In genomic region chr19:55674841-55675660, GRCh38 we compare ENCODE assay signal across 8 cellular contexts. TPM values are rescaled to one million over a fixed set of nuclear protein-coding genes. Genes with fewer than 3 reads are reported as not detected.
DNase-seq lines count a peak whose midpoint lies in the region; ATAC-seq and TF ChIP-seq lines count a peak whose summit lies in the region.

EPN1 (plus strand) TSS chr19:55675226; CDS start chr19:55678628, 3,402 bp downstream.

- H4K12ac ChIP-seq in trophoblast cell (ENCODE audit: low read depth, low read length): peak within 1 kb of the TSS; percentile 93

- peak; percentile 86 for DNase-seq in NCI-H1436 treated with DMSO at 0.1 percent for 48 hours (lab: John Stamatoyannopoulos, UW)
- DNase-seq in T follicular helper cell (ENCODE audit: low read depth): peak; percentile 99
- DNase-seq in adipocyte (ENCODE audit: low read depth): peak; percentile 99
- DNase-seq in cardiac septum (ENCODE audit: low spot score): peak; percentile 98
- peak; percentile 98 for DNase-seq in trophoblast cell
- peak; percentile 89 for DNase-seq in tibial nerve (ENCODE audit: low spot score in 2 of 2)

- TF ChIP-seq POLR2A in tibial nerve (IDR thresholded peaks at IDR 0.05): peak in 1 of 2 donors; percentile 47

- H2BK5ac ChIP-seq in trophoblast cell (ENCODE audit: low read depth, low read length, poor library complexity): peak within 1 kb of the TSS; percentile 87

- peak; percentile 78 to 94 for TF ChIP-seq EP300 in tibial nerve (IDR thresholded peaks at IDR 0.05)

- peak within 1 kb of the TSS; percentile 60 for H2AK5ac ChIP-seq in trophoblast cell (ENCODE audit: low read length)

- H3K4ac ChIP-seq in trophoblast cell (ENCODE audit: low read depth, low read length): peak within 1 kb of the TSS; percentile 89

- peak within 1 kb of the TSS; percentile 88 for H2AFZ ChIP-seq in trophoblast cell (ENCODE audit: insufficient read depth, low read length, poor library complexity)

- H3K4me1 ChIP-seq in adipocyte (ENCODE audit: control insufficient read depth, insufficient read depth, low read length) (peaks cover 34% of the 10 kb centered on the region), trophoblast cell (ENCODE audit: control insufficient read depth in 1 of 2, insufficient read depth in 2 of 2, low read length in 2 of 2) (peaks cover 0 to 3% of the 10 kb centered on the region in 2 experiments), tibial nerve (peaks cover 0 to 70% (median 36%) of the 10 kb centered on the region in 4 donors)

- H3K27ac ChIP-seq in trophoblast cell (ENCODE audit: low read depth, low read length) (peak within 1 kb of the TSS; percentile 61), tibial nerve (peak within 1 kb of the TSS; percentile 22 to 94 (median 90))

- peak within 1 kb of the TSS; percentile 78 for H3K4me2 ChIP-seq in trophoblast cell (ENCODE audit: low read length)

- no peaks in the 10 kb centered on the region for H3K27me3 ChIP-seq in adipocyte (replicated peaks; ENCODE audit: control insufficient read depth, insufficient read depth, low read length)
- no peaks in the 10 kb centered on the region for H3K27me3 ChIP-seq in trophoblast cell (ENCODE audit: insufficient read depth, low read length)
- H3K27me3 ChIP-seq in tibial nerve: no peaks in the 10 kb centered on the region

- H3K4me3 ChIP-seq in GM12875 (ENCODE audit: low read depth, low read length): peak within 1 kb of the TSS; percentile 94
- H3K4me3 ChIP-seq in adipocyte (ENCODE audit: low read length): peak within 1 kb of the TSS; percentile 99
- H3K4me3 ChIP-seq in trophoblast cell (ENCODE audit: low read depth, low read length): peak within 1 kb of the TSS; percentile 98
- peak within 1 kb of the TSS; percentile 70 to 90 (median 80) for H3K4me3 ChIP-seq in tibial nerve

- H3K23ac ChIP-seq in trophoblast cell (ENCODE audit: low read length): peak within 1 kb of the TSS; percentile 55

- H3K79me1 ChIP-seq in trophoblast cell (ENCODE audit: low read length): peaks cover 4% of the 10 kb centered on the region

- H3K79me2 ChIP-seq in trophoblast cell (ENCODE audit: control insufficient read depth, insufficient read depth, low read length, poor library complexity): peaks cover 9% of the 10 kb centered on the region

- no CpG with 5 or more reads among the region's 101 CpGs for WGBS in trophoblast cell (ENCODE audit: extremely low coverage, insufficient coverage, insufficient read length)
- WGBS in tibial nerve, 2 donors: 0 to 1% methylated on average over 14 to 34 of the region's 101 CpGs

- TF ChIP-seq CTCF in GM12875 (IDR thresholded peaks at IDR 0.05; ENCODE audit: borderline replicate concordance, insufficient read depth, low read depth, low read length): no peak
- TF ChIP-seq CTCF in tibial nerve (IDR thresholded peaks at IDR 0.05): peak in 1 of 5 experiments; percentile 34

- H3K14ac ChIP-seq in trophoblast cell (ENCODE audit: low read length): peak within 1 kb of the TSS; percentile 95

- intact Hi-C loops in cardiac septum (cut with DNase I): no loop called here

- H3K9me3 ChIP-seq in adipocyte (ENCODE audit: control insufficient read depth, low read length) (no peaks in the 10 kb centered on the region), trophoblast cell (ENCODE audit: insufficient read depth, low read depth, low read length) (peaks cover 2% of the 10 kb centered on the region), tibial nerve (no peaks in the 10 kb centered on the region)

- H3K36me3 ChIP-seq in adipocyte (ENCODE audit: control insufficient read depth, insufficient read depth, low read length, severe bottlenecking) (peaks cover 33% of the 10 kb centered on the region), trophoblast cell (ENCODE audit: control insufficient read depth in 1 of 2, insufficient read depth in 2 of 2, low read length in 2 of 2) (peaks cover 45 to 56% of the 10 kb centered on the region in 2 experiments), tibial nerve (peaks cover 0 to 58% (median 32%) of the 10 kb centered on the region in 3 donors)

- peak; percentile 61 for ATAC-seq in HG02840 (IDR thresholded peaks at IDR 0.05; ENCODE audit: low FRiP score, unreplicated experiment)

- H2BK12ac ChIP-seq in trophoblast cell (ENCODE audit: low read length): no peak within 1 kb of the TSS

- peak within 1 kb of the TSS; percentile 84 for H2BK120ac ChIP-seq in trophoblast cell (ENCODE audit: insufficient read depth, low read length, poor library complexity)

- peak within 1 kb of the TSS; percentile 95 for H4K8ac ChIP-seq in trophoblast cell (ENCODE audit: low read depth, low read length)

- H3K18ac ChIP-seq in trophoblast cell (ENCODE audit: low read length): peak within 1 kb of the TSS; percentile 99

- H3K9ac ChIP-seq in adipocyte (ENCODE audit: low read length): peak within 1 kb of the TSS; percentile 99
- peak within 1 kb of the TSS; percentile 98 for H3K9ac ChIP-seq in trophoblast cell (ENCODE audit: low read length)

- peak within 1 kb of the TSS; percentile 93 for H4K91ac ChIP-seq in trophoblast cell (ENCODE audit: low read depth, low read length)

RNA-seq across cellular contexts. Expression of gene EPN1, which starts in this region (rescaled TPM):
- total RNA-seq in cardiac septum: 193 TPM
- 99.8 and 104 TPM in 2 replicates for polyA plus RNA-seq in trophoblast cell (2013)
- total RNA-seq in tibial nerve: 100 to 1,000 TPM in 3 of 4 donors, 10 to 100 TPM in 1; 92.0 to 164 (median 118) TPM

Comparison
In these comparisons a context has a peak if more than half of its experiments do, and no peak if none do; other contexts are left out.
1. Peak in every context shown above with its lines: DNase-seq, ATAC-seq, H3K4me3 ChIP-seq and H3K27ac ChIP-seq.